9 cellular contexts compared by ENCODE assay signal in genomic region chr22:30802202-30803166, GRCh38.
DNase-seq lines count a peak whose midpoint lies in the region; ATAC-seq, FAIRE-seq and TF ChIP-seq lines count a peak whose summit lies in the region.
"Had no signal": no experiment of that assay in that cellular context is flagged by ENCODE, and none has a peak within 500 bp of the region (broad histone marks: within the 10 kb centered on the region; RNA-seq: fewer than 3 reads in every experiment).

No MANE protein-coding gene starts in this region.

- H3K4me1 Mint-ChIP-seq in T-helper 2 cell treated with Interferon-gamma antibody and Interleukin-4, amounts not matched to agents 5 μg/mL and 100 μg/mL, for 36 hours (ENCODE audit: low read depth): peaks cover 5% of the 10 kb centered on the region
- peaks cover 24% of the 10 kb centered on the region for H3K4me1 Mint-ChIP-seq in astrocyte (ENCODE audit: low read depth, unreplicated experiment)

- ATAC-seq in left ventricle myocardium superior: peak; percentile 100

- H3K4me3 Mint-ChIP-seq in T-helper 2 cell treated with Interferon-gamma antibody and Interleukin-4, amounts not matched to agents 5 μg/mL and 100 μg/mL, for 36 hours: no peak overlapping the region
- H3K4me3 Mint-ChIP-seq in astrocyte (ENCODE audit: unreplicated experiment): peak overlapping the region; percentile 68

- H3K36me3 ChIP-seq in astrocyte (ENCODE audit: insufficient read depth, low read length) (no peaks in the 10 kb centered on the region), uterus (no peaks in the 10 kb centered on the region)

- DNase-seq in GM12891 (ENCODE audit: insufficient read length, low spot score) (peak; percentile 77), LoVo (ENCODE audit: low spot score) (peak; percentile 89), astrocyte (ENCODE audit: low read depth) (peak; percentile 81), left ventricle myocardium superior (peak; percentile 93), posterior vena cava (ENCODE audit: low spot score) (peak; percentile 94), uterus (peak; percentile 55 to 79), NK-92 (lab: John Stamatoyannopoulos, UW; ENCODE audit: unreplicated experiment) (no peak)
- peak; percentile 83 for DNase-seq in T-helper 2 cell treated with Interferon-gamma antibody and Interleukin-4, amounts not matched to agents 5 μg/mL and 100 μg/mL, for 36 hours (ENCODE audit: low spot score)

- peaks cover 18% of the 10 kb centered on the region for H4K20me1 ChIP-seq in astrocyte (ENCODE audit: insufficient read depth, low read length)

- intact Hi-C loops in left ventricle myocardium superior (cut with micrococcal nuclease) (no loop called here), posterior vena cava (cut with DNase I) (no loop called here), uterus (cut with DNase I; ENCODE audit: low total_unique reads) (no loop called here)

- peaks cover 19% of the 10 kb centered on the region for H3K27me3 ChIP-seq in astrocyte (ENCODE audit: insufficient read depth, low read length)
- no peaks in the 10 kb centered on the region for H3K27me3 ChIP-seq in uterus

- H3K9ac ChIP-seq in astrocyte (ENCODE audit: low read length): no peak overlapping the region

- H3K79me2 ChIP-seq in astrocyte (ENCODE audit: insufficient read depth, low read length): no peaks in the 10 kb centered on the region

- H3K27me3 Mint-ChIP-seq in T-helper 2 cell treated with Interferon-gamma antibody and Interleukin-4, amounts not matched to agents 5 μg/mL and 100 μg/mL, for 36 hours (ENCODE audit: low read depth): peaks cover 38% of the 10 kb centered on the region
- peaks cover 43% of the 10 kb centered on the region for H3K27me3 Mint-ChIP-seq in astrocyte (ENCODE audit: low read depth, unreplicated experiment)

- no peak overlapping the region for H3K27ac ChIP-seq in astrocyte (ENCODE audit: low read depth, low read length)
- no peak overlapping the region for H3K27ac ChIP-seq in uterus

- peak; percentile 76 for FAIRE-seq in GM12891 (lab: Jason Lieb, UNC)
- no peak for FAIRE-seq in astrocyte (lab: Jason Lieb, UNC)
- FAIRE-seq: islet of Langerhans had no signal

- no peak overlapping the region for H3K27ac Mint-ChIP-seq in T-helper 2 cell treated with Interferon-gamma antibody and Interleukin-4, amounts not matched to agents 5 μg/mL and 100 μg/mL, for 36 hours
- no peak overlapping the region for H3K27ac Mint-ChIP-seq in astrocyte (ENCODE audit: unreplicated experiment)

- TF ChIP-seq POLR2A in GM12891 (IDR thresholded peaks at IDR 0.05; ENCODE audit: low read depth, low read length) (no peak), uterus (IDR thresholded peaks at IDR 0.05) (no peak)

- no peaks in the 10 kb centered on the region for H3K36me3 Mint-ChIP-seq in T-helper 2 cell treated with Interferon-gamma antibody and Interleukin-4, amounts not matched to agents 5 μg/mL and 100 μg/mL, for 36 hours (ENCODE audit: low read depth)
- no peaks in the 10 kb centered on the region for H3K36me3 Mint-ChIP-seq in astrocyte (ENCODE audit: low read depth, unreplicated experiment)

- H3K9me3 Mint-ChIP-seq in T-helper 2 cell treated with Interferon-gamma antibody and Interleukin-4, amounts not matched to agents 5 μg/mL and 100 μg/mL, for 36 hours: no peaks in the 10 kb centered on the region
- H3K9me3 Mint-ChIP-seq in astrocyte (ENCODE audit: unreplicated experiment): peaks cover 6% of the 10 kb centered on the region

- peaks cover 22% of the 10 kb centered on the region for H3K4me1 ChIP-seq in astrocyte (ENCODE audit: insufficient read depth, low read length)
- H3K4me1 ChIP-seq in uterus: no peaks in the 10 kb centered on the region

- peak overlapping the region; percentile 68 for H2AFZ ChIP-seq in astrocyte (ENCODE audit: low read depth, low read length)

- peak overlapping the region; percentile 87 for H3K4me2 ChIP-seq in astrocyte (ENCODE audit: low read length)

- no peaks in the 10 kb centered on the region for H3K9me3 ChIP-seq in astrocyte (ENCODE audit: insufficient read depth, low read depth, low read length)
- no peaks in the 10 kb centered on the region for H3K9me3 ChIP-seq in uterus

- H3K4me3 ChIP-seq in astrocyte (ENCODE audit: insufficient read depth, low read depth, low read length) (peak overlapping the region; percentile 35), uterus (no peak overlapping the region)

- TF ChIP-seq CTCF in astrocyte (IDR thresholded peaks at IDR 0.05; ENCODE audit: insufficient read depth, low read depth, low read length) (no peak), uterus (IDR thresholded peaks at IDR 0.05) (peak; percentile 19 to 69 (median 50))

TF ChIP-seq in GM12891, 5 proteins besides CTCF, POLR2A, EP300 and RAD21:
- no peak for TF ChIP-seq PAX5 (IDR thresholded peaks at IDR 0.05; ENCODE audit: insufficient read depth, low read length, severe bottlenecking)
- no peak for TF ChIP-seq POLR2AphosphoS5 (IDR thresholded peaks at IDR 0.05; ENCODE audit: low read depth, low read length)
